13 cellular contexts compared by ENCODE assay signal in the genomic region with DNA sequence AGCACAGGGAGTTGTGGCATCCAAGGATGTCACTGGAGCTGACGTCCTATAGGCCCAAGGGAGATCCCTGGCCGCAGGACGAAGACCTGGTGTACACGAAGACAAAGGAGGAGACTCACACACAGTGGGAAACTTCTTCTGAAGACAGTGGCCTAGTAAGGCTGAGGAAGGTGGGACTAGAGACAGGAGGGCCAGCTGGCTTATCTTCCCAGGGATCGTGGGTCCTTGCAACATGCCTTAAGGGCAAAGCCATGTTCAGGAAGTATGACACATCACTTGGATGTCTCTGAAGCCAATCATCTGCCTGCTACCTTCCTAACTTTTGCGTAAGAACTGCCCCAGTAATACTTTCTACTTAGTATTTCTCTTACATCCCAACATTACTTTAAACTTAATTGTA. TPM values are rescaled to one million over a fixed set of nuclear protein-coding genes. Genes with fewer than 3 reads are reported as not detected.
DNase-seq lines count a peak whose midpoint lies in the region; ATAC-seq and TF ChIP-seq lines count a peak whose summit lies in the region.
"Had no signal": no experiment of that assay in that cellular context is flagged by ENCODE, and none has a peak within 500 bp of the region (broad histone marks: within the 10 kb centered on the region; RNA-seq: fewer than 3 reads in every experiment).

No MANE protein-coding gene starts in this region.

- ATAC-seq in mucosa of descending colon = no peak
- no peak for ATAC-seq in HG03280 (IDR thresholded peaks at IDR 0.05; ENCODE audit: unreplicated experiment)
- ATAC-seq: sciatic nerve had no signal

- H3K36me3 ChIP-seq in BE2C (no peaks in the 10 kb centered on the region), mucosa of descending colon (ENCODE audit: low read depth) (no peaks in the 10 kb centered on the region)

- H3K4me1 ChIP-seq in BE2C = peaks cover 7% of the 10 kb centered on the region
- no peaks in the 10 kb centered on the region for H3K4me1 ChIP-seq in mucosa of descending colon (ENCODE audit: low read depth)

- H3K4me3 ChIP-seq in BE2C (ENCODE audit: low read depth, low read length) = no peak overlapping the region
- no peak overlapping the region for H3K4me3 ChIP-seq in foreskin fibroblast (ENCODE audit: low read depth in 1 of 2, low read length in 2 of 2)
- no peak overlapping the region for H3K4me3 ChIP-seq in mucosa of descending colon

- intact Hi-C loops in mucosa of descending colon (cut with DNase I, micrococcal nuclease) = no loop called here

- H3K9me3 ChIP-seq in BE2C = no peaks in the 10 kb centered on the region
- H3K9me3 ChIP-seq in mucosa of descending colon = no peaks in the 10 kb centered on the region

- TF ChIP-seq CTCF in BE2C (IDR thresholded peaks at IDR 0.05; ENCODE audit: low read depth, low read length) (no peak), foreskin fibroblast (IDR thresholded peaks at IDR 0.05; ENCODE audit: low read depth, low read length) (no peak), mucosa of descending colon (IDR thresholded peaks at IDR 0.05) (no peak)

- DNase-seq in BE2C = peak; percentile 54
- DNase-seq in HT1080 (ENCODE audit: low read depth) = peak; percentile 68
- peak; percentile 22 to 76 for DNase-seq in SW 1271 (lab: John Stamatoyannopoulos, UW)
- peak; percentile 54 to 63 for DNase-seq in foreskin fibroblast
- DNase-seq in NCI-H748 treated with DMSO at 0.1 percent for 48 hours (lab: John Stamatoyannopoulos, UW) = no peak
- no peak for DNase-seq in mucosa of descending colon
- no peak for DNase-seq in effector CD8-positive, alpha-beta T cell (lab: John Stamatoyannopoulos, UW)
- DNase-seq: COR-L47; hypothalamus; NK-92 treated with Interleukin-12 subunit alpha and Interleukin-12 subunit beta, amount 100 ng/mL, for 24 hours had no signal

- no peaks in the 10 kb centered on the region for H3K27me3 ChIP-seq in BE2C

RNA-seq across cellular contexts. Expression of a gene that starts 30.4 kb away (rescaled TPM):
- 0.06 TPM for polyA plus RNA-seq in BE2C (2012; ENCODE audit: insufficient read depth, insufficient read length, low read depth)
- total RNA-seq in HT1080 (2014; rRNA removed; shearing (Covaris generic)) = 0.03 and 1.1 TPM in 2 replicates
- polyA plus RNA-seq in HT1080 (2015; cell fraction: cytosol; rRNA removed) = 0.02 and 0.08 TPM in 2 replicates
- not detected in 2 replicates for polyA plus RNA-seq in HT1080 (2015; cell fraction: nucleus; rRNA removed)
- total RNA-seq in mucosa of descending colon = under 1 TPM in 2 of 3 donors, not detected in 1; 0.13 to 0.17 TPM
- total RNA-seq: activated T-helper 2 cell treated with anti-CD3 and anti-CD28 coated beads, Interferon-gamma antibody, Interleukin-2, Interleukin-4, amounts not matched to agents 10 μg/mL and 5 μg/mL and 100 μg/mL, durations not matched to agents 14 hours and 24 hours and 36 hours had no signal

Comparison
In these comparisons a context has a peak if more than half of its experiments do, and no peak if none do; other contexts are left out.
1. DNase-seq: peak in BE2C (single experiment), HT1080 (single experiment), SW 1271 (2 of 2) and foreskin fibroblast (2 of 2); none in NCI-H748 treated with DMSO at 0.1 percent for 48 hours (single experiment), mucosa of descending colon (0 of 3) and effector CD8-positive, alpha-beta T cell (single experiment).